In genomic region chr20:8401491-8401890, GRCh38 we compare ENCODE assay signal across 1 cellular context.
TF ChIP-seq lines count a peak whose summit lies in the region.

No MANE protein-coding gene starts in this region.

TF ChIP-seq in Ishikawa, 13 proteins besides CTCF, POLR2A, EP300 and RAD21:
- TF ChIP-seq REST (IDR thresholded peaks at IDR 0.05; ENCODE audit: low read depth): no peak
- no peak for TF ChIP-seq TAF1 (IDR thresholded peaks at IDR 0.05; ENCODE audit: low read depth)
- TF ChIP-seq NFIC (IDR thresholded peaks at IDR 0.05): no peak
- TF ChIP-seq ZBTB7A (IDR thresholded peaks at IDR 0.05; ENCODE audit: low read depth): no peak
- no peak for TF ChIP-seq CREB1 (IDR thresholded peaks at IDR 0.05; ENCODE audit: low read depth)
- TF ChIP-seq EGR1 (IDR thresholded peaks at IDR 0.05): no peak
- no peak for TF ChIP-seq CEBPB (IDR thresholded peaks at IDR 0.05)
- TF ChIP-seq TEAD4 (IDR thresholded peaks at IDR 0.05): no peak
- TF ChIP-seq USF1 (IDR thresholded peaks at IDR 0.05): peak; percentile 29; the same call in 1 of the 2 replicates
